ENCODE assay signal across 8 cellular contexts in genomic region chr1:182839209-182840065, GRCh38.
DNase-seq lines count a peak whose midpoint lies in the region; ATAC-seq and TF ChIP-seq lines count a peak whose summit lies in the region.

Gene DHX9 (plus strand): TSS chr1:182839347. CDS start chr1:182842567, 3,220 bp downstream.

- no peaks in the 10 kb centered on the region for H3K27me3 Mint-ChIP-seq in central memory CD8-positive, alpha-beta T cell

- peak within 1 kb of the TSS; percentile 93 for H3K27ac Mint-ChIP-seq in central memory CD8-positive, alpha-beta T cell (ENCODE audit: low read depth)

- ATAC-seq in GM19025 (IDR thresholded peaks at IDR 0.05; ENCODE audit: low read depth, unreplicated experiment) (peak; percentile 76), HG03342 (IDR thresholded peaks at IDR 0.05; ENCODE audit: unreplicated experiment) (peak; percentile 81)
- ATAC-seq in central memory CD8-positive, alpha-beta T cell (replicated peaks; ENCODE audit: extremely low read depth, poor library complexity, severe bottlenecking), result peak; percentile 91

- DNase-seq in AG09319 (ENCODE audit: extremely low read depth, low read depth) (peak; percentile 65), NCI-H345 treated with DMSO at 0.1 percent for 48 hours (lab: John Stamatoyannopoulos, UW; ENCODE audit: unreplicated experiment) (peak; percentile 72), islet precursor cell (peak; percentile 96)
- DNase-seq in activated CD4-positive, CD25-positive, alpha-beta regulatory T cell treated with anti-CD3 and anti-CD28 coated beads, Interleukin-2, amount 50 U/mL, for 16 hours (ENCODE audit: low read depth, low spot score), result peak; percentile 92
- peak; percentile 94 to 99 for DNase-seq in central memory CD8-positive, alpha-beta T cell (ENCODE audit: low spot score in 2 of 2)
- DNase-seq in stimulated activated CD4-positive, alpha-beta T cell treated with anti-CD3 and anti-CD28 coated beads, Interleukin-12 subunit alpha, Interleukin-12 subunit beta, amount 100 ng/mL, for 48 hours (ENCODE audit: low read depth in 2 of 3, low spot score in 1 of 3), result peak; percentile 89 to 93 (median 92)

- peak within 1 kb of the TSS; percentile 99 for H3K4me3 Mint-ChIP-seq in central memory CD8-positive, alpha-beta T cell

- H3K4me1 Mint-ChIP-seq in central memory CD8-positive, alpha-beta T cell, result peaks cover 54% of the 10 kb centered on the region

- TF ChIP-seq CTCF in AG09319 (IDR thresholded peaks at IDR 0.05; ENCODE audit: low read depth, low read length), result no peak; the same call in none of the 2 replicates

- H3K9me3 Mint-ChIP-seq in central memory CD8-positive, alpha-beta T cell, result no peaks in the 10 kb centered on the region

- peaks cover 40% of the 10 kb centered on the region for H3K36me3 Mint-ChIP-seq in central memory CD8-positive, alpha-beta T cell (ENCODE audit: insufficient read depth)

Comparison
In these comparisons a context has a peak if more than half of its experiments do, and no peak if none do; other contexts are left out.
1. Peak in every context shown above with its lines: DNase-seq and ATAC-seq.